8 cellular contexts compared by ENCODE assay signal in the genomic region with DNA sequence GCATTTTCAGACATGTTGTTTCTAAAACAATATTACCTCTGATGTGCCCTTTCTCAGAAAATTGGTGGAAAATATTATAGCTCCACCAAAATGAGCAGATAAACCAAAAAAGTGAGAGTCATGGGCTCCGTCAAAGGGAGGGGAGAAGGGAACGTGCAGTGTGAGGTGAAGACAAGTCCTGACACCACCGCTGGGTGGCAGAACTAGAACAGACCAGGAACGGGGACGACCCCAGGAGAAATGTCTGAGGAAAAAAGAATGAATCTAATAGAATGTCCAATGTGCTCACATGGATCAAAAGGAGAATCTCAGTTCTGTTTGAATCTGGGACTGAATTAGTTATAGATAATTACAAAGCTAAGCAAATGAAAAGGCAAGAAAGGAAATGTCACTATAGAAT. TPM values are rescaled to one million over a fixed set of nuclear protein-coding genes. Genes with fewer than 3 reads are reported as not detected.
A peak's percentile ranks its signal among the peaks of the same experiment; 100 is the strongest.
DNase-seq lines count a peak whose midpoint lies in the region; ATAC-seq and TF ChIP-seq lines count a peak whose summit lies in the region.

No MANE protein-coding gene starts in this region.

- intact Hi-C loops in CD8-positive, alpha-beta T cell (cut with DNase I, micrococcal nuclease), result loop anchor here in 1 of 2 experiments (1.0 to 5.0 kb wide), 2 partner anchors 97 to 325 kb away; no protein-coding TSS in a partner anchor
- intact Hi-C loops in dorsolateral prefrontal cortex (cut with DNase I), result loop anchor here in 1 of 2 donors (5.0 kb wide), 1 partner anchor 95 kb away; no protein-coding TSS in a partner anchor

- H3K4me3 Mint-ChIP-seq in CD8-positive, alpha-beta T cell, result no peak overlapping the region
- no peak overlapping the region for H3K4me3 Mint-ChIP-seq in nephron

- H3K4me1 Mint-ChIP-seq in CD8-positive, alpha-beta T cell (ENCODE audit: low read depth), result peaks cover 4% of the 10 kb centered on the region
- H3K4me1 Mint-ChIP-seq in nephron, result no peaks in the 10 kb centered on the region

- H3K9me3 Mint-ChIP-seq in CD8-positive, alpha-beta T cell, result no peaks in the 10 kb centered on the region
- H3K9me3 Mint-ChIP-seq in nephron, result no peaks in the 10 kb centered on the region

- H3K36me3 Mint-ChIP-seq in CD8-positive, alpha-beta T cell, result peaks cover 79% of the 10 kb centered on the region
- H3K36me3 Mint-ChIP-seq in nephron (ENCODE audit: low read depth), result peaks cover 62% of the 10 kb centered on the region

- H3K27ac Mint-ChIP-seq in CD8-positive, alpha-beta T cell, result no peak overlapping the region
- H3K27ac Mint-ChIP-seq in nephron, result no peak overlapping the region

- no peak overlapping the region for H3K27ac ChIP-seq in CD8-positive, alpha-beta T cell (ENCODE audit: low read depth, low read length)
- no peak overlapping the region for H3K27ac ChIP-seq in dorsolateral prefrontal cortex

- no peak overlapping the region for H3K4me3 ChIP-seq in CD8-positive, alpha-beta T cell (ENCODE audit: low read depth, low read length)
- H3K4me3 ChIP-seq in dorsolateral prefrontal cortex, result no peak overlapping the region

- POLR2A ChIA-PET in CD8-positive, alpha-beta T cell (lab: Charles Lee), result interaction anchor here (0.6 kb wide), 1 partner anchor 602 kb away, joined by 3 read pairs; no protein-coding TSS in a partner anchor

- H3K4me1 ChIP-seq in CD8-positive, alpha-beta T cell (ENCODE audit: insufficient read depth, low read length), result no peaks in the 10 kb centered on the region

- ATAC-seq in CD8-positive, alpha-beta T cell, result peak; percentile 51
- ATAC-seq in GM21447 (IDR thresholded peaks at IDR 0.05; ENCODE audit: unreplicated experiment), result peak; percentile 70

- DNase-seq in CD8-positive, alpha-beta T cell, result peak in 4 of 7 experiments; percentile 16 to 52 (median 36)
- DNase-seq in OCI-M1 (lab: John Stamatoyannopoulos, UW), result peak; percentile 46
- peak in 3 of 10 donors; percentile 38 to 49 (median 49) for DNase-seq in dorsolateral prefrontal cortex
- no peak for DNase-seq in cerebellum (ENCODE audit: low spot score)
- DNase-seq in HPDE6-E6E7 (ENCODE audit: extremely low spot score), result no peak
- no peak for DNase-seq in NCI-H1105 treated with DMSO at 0.1 percent for 48 hours (lab: John Stamatoyannopoulos, UW)

- no peaks in the 10 kb centered on the region for H3K27me3 ChIP-seq in CD8-positive, alpha-beta T cell (ENCODE audit: insufficient read depth, low read length)
- H3K27me3 ChIP-seq in dorsolateral prefrontal cortex, result no peaks in the 10 kb centered on the region

- H3K36me3 ChIP-seq in CD8-positive, alpha-beta T cell (ENCODE audit: insufficient read depth, low read length), result peaks cover 25% of the 10 kb centered on the region

- CTCF ChIA-PET in CD8-positive, alpha-beta T cell (lab: Charles Lee), result interaction anchor here (0.6 to 4.7 kb wide), 11 partner anchors 9 to 1144 kb away, joined by 3 to 52 read pairs (median 5); no protein-coding TSS in a partner anchor

- H3K9me3 ChIP-seq in CD8-positive, alpha-beta T cell (ENCODE audit: low read length), result no peaks in the 10 kb centered on the region

- TF ChIP-seq CTCF in CD8-positive, alpha-beta T cell (IDR thresholded peaks at IDR 0.05), result peak; percentile 42
- TF ChIP-seq CTCF in dorsolateral prefrontal cortex (IDR thresholded peaks at IDR 0.05 in 54 of 56, conservative IDR thresholded peaks at IDR 0.05 in 2 of 56; ENCODE audit: low read depth in 1 of 56, partially characterized antibody in 56 of 56) (peak in 51 of 56 donors; percentile 21 to 68 (median 47)), nephron (IDR thresholded peaks at IDR 0.05; ENCODE audit: unreplicated experiment in 3 of 3) (peak; percentile 40 to 57 (median 49))

- H3K27me3 Mint-ChIP-seq in CD8-positive, alpha-beta T cell (ENCODE audit: low read depth), result no peaks in the 10 kb centered on the region
- H3K27me3 Mint-ChIP-seq in nephron (ENCODE audit: low read depth), result no peaks in the 10 kb centered on the region

RNA-seq across cellular contexts. Expression of gene BCL2, which starts 22.6 kb away (rescaled TPM):
- 10 to 100 TPM; 39.5 to 40.5 TPM for total RNA-seq in CD8-positive, alpha-beta T cell
- total RNA-seq in dorsolateral prefrontal cortex (10 to 100 TPM; 15.7 to 46.8 (median 25.1) TPM), cerebellum (33.4 TPM)

RNA-seq across cellular contexts. Expression of gene KDSR, which starts 24.8 kb away (rescaled TPM):
- total RNA-seq in CD8-positive, alpha-beta T cell, result 10 to 100 TPM; 12.8 to 13.9 TPM
- total RNA-seq in dorsolateral prefrontal cortex, result 100 to 1,000 TPM in 1 of 120 experiments, 10 to 100 TPM in 119; 43.2 to 111 (median 58.5) TPM
- total RNA-seq in cerebellum, result 18.9 TPM

Comparison
In these comparisons a context has a peak if more than half of its experiments do, and no peak if none do; other contexts are left out.
1. DNase-seq: peak in CD8-positive, alpha-beta T cell (4 of 7) and OCI-M1 (single experiment); none in cerebellum (single experiment), HPDE6-E6E7 (single experiment) and NCI-H1105 treated with DMSO at 0.1 percent for 48 hours (single experiment).
2. Peak in every context shown above with its lines, with median percentiles within 50 percentile points of each other: CTCF ChIP-seq.